23 cellular contexts compared by ENCODE assay signal in the genomic region with DNA sequence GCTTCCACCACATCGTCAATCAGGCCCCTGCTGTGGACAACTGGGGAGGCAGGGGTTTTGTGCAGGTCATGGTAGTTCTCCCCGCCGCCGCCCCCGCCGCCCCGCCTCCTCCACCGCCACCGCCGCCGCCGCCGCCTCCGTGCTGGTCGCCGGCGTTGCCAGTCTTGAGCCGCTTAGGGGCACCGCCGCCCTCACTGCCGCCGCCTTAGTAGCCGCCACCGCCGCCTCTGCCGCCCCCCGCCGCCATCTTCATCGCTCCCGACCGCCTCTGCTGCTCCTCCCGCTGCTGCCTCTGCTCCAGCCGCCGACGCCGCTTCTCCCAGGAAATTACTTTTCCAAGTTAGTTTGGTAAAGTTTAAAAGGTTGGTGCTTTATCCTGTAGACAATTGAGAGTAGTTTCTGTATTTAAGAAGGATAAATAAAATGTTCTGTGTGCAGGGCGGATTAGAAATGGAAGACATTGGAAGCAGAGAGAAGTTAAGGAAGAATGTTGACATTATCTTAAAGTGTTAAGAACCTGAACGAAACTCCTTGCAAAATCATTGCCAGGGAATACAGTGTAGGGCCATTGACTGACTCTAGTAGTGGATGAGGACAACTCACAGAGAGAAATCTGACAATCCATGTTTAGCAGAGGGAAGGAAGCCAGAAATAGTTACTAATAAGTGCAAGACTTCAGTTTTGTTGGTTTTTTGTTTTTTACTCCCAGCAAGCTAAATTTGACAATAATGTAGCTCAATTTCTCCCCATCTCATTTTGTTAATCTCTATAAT. TPM values are rescaled to one million over a fixed set of nuclear protein-coding genes. Genes with fewer than 3 reads are reported as not detected.
DNase-seq lines count a peak whose midpoint lies in the region; ATAC-seq, FAIRE-seq and TF ChIP-seq lines count a peak whose summit lies in the region.
"Had no signal": no experiment of that assay in that cellular context is flagged by ENCODE, and none has a peak within 500 bp of the region (broad histone marks: within the 10 kb centered on the region; RNA-seq: fewer than 3 reads in every experiment).

No MANE protein-coding gene starts in this region.

- peaks cover 0 to 2% (median 0%) of the 10 kb centered on the region in 4 experiments; a peak in 2 of 7 replicates for H3K4me1 ChIP-seq in H1 (replicated peaks in 1 of 4; ENCODE audit: control insufficient read depth in 3 of 4, insufficient read depth in 4 of 4, low read length in 3 of 4)
- peaks cover 8% of the 10 kb centered on the region for H3K4me1 ChIP-seq in mesenchymal stem cell (ENCODE audit: control insufficient read depth, insufficient read depth, low read depth, low read length)

- no peak overlapping the region for H4K91ac ChIP-seq in H1 (replicated peaks; ENCODE audit: insufficient read length, low read length)
- no peak overlapping the region for H4K91ac ChIP-seq in mesenchymal stem cell (ENCODE audit: low read length)

- POLR2A ChIA-PET in WTC11 (lab: Charles Lee) (no interaction called here), H1 (lab: Charles Lee; ENCODE audit: partially characterized antibody) (no interaction called here)

- H3K27ac Mint-ChIP-seq in WTC11, result no peak overlapping the region
- H3K27ac Mint-ChIP-seq: B cell, brain, IgD-negative memory B cell had no signal

- CTCF ChIA-PET in WTC11 (lab: Charles Lee), result interaction anchor here (0.6 to 0.8 kb wide), 3 partner anchors 16 to 117 kb away, joined by 3 to 4 read pairs (median 3); no protein-coding TSS in a partner anchor
- CTCF ChIA-PET in H1 (lab: Charles Lee; ENCODE audit: partially characterized antibody), result no interaction called here

- H2AK5ac ChIP-seq in H1 (ENCODE audit: low read depth, low read length) (no peak overlapping the region), mesenchymal stem cell (ENCODE audit: low read length, severe bottlenecking) (no peak overlapping the region)

- peaks cover 6% of the 10 kb centered on the region; the same call in 1 of the 2 replicates for H3K4me1 Mint-ChIP-seq in WTC11
- H3K4me1 Mint-ChIP-seq: B cell, brain had no signal

- no peak overlapping the region for H2BK20ac ChIP-seq in H1 (ENCODE audit: low read length)

- H2BK12ac ChIP-seq in H1 (ENCODE audit: low read depth, low read length) (no peak overlapping the region), mesenchymal stem cell (ENCODE audit: low read length in 2 of 2) (no peak overlapping the region)

- H3K36me3 ChIP-seq in H1 (ENCODE audit: control insufficient read depth in 2 of 4, insufficient read depth in 4 of 4, low read length in 3 of 4), result no peaks in the 10 kb centered on the region
- H3K36me3 ChIP-seq in mesenchymal stem cell (ENCODE audit: control insufficient read depth in 1 of 2, insufficient read depth in 2 of 2, low read depth in 1 of 2, low read length in 2 of 2), result no peaks in the 10 kb centered on the region
- H3K36me3 ChIP-seq: gastroesophageal sphincter, vagina had no signal

- H3K36me3 Mint-ChIP-seq in WTC11, result no peaks in the 10 kb centered on the region
- H3K36me3 Mint-ChIP-seq: IgD-negative memory B cell had no signal

- H3K23ac ChIP-seq in H1 (ENCODE audit: insufficient read length) (no peak overlapping the region), mesenchymal stem cell (ENCODE audit: low read length in 2 of 2) (no peak overlapping the region)

- H2AFZ ChIP-seq in H1 (ENCODE audit: low read length) (peak overlapping the region; percentile 99), mesenchymal stem cell (ENCODE audit: low read depth, low read length) (no peak overlapping the region)
- H2AFZ ChIP-seq: GM23248 had no signal

- H4K8ac ChIP-seq in H1 (ENCODE audit: extremely low read depth, insufficient read depth, low read length) (peak overlapping the region; percentile 65; the same call in 1 of the 2 replicates), mesenchymal stem cell (ENCODE audit: low read length) (no peak overlapping the region)

- H3K14ac ChIP-seq in H1 (ENCODE audit: insufficient read length), result no peak overlapping the region
- no peak overlapping the region for H3K14ac ChIP-seq in mesenchymal stem cell (ENCODE audit: low read length in 2 of 2)

- DNase-seq in WTC11 (ENCODE audit: low spot score) (peak; percentile 38), H1 (ENCODE audit: low read depth in 1 of 2, low spot score in 2 of 2) (peak in 1 of 2 experiments; percentile 76), mesenchymal stem cell (peak; percentile 8), skeletal muscle cell (ENCODE audit: low read depth) (no peak), NK-92 (lab: John Stamatoyannopoulos, UW; ENCODE audit: unreplicated experiment) (no peak), NCI-H510A (lab: John Stamatoyannopoulos, UW) (no peak), NCI-H345 (lab: John Stamatoyannopoulos, UW) (no peak)
- DNase-seq: activated CD4-positive, alpha-beta T cell treated with anti-CD3 and anti-CD28 coated beads, Interleukin-2, amount 50 U/mL, for 1 hour; activated naive CD4-positive, alpha-beta T cell treated with Interleukin-2 at 50 U/mL for 16 hours; COR-L47; erythroblast; GM23248; mammary epithelial cell; NCI-H187 treated with DMSO at 0.1 percent for 48 hours; NCI-H226; RPMI8226; stimulated activated CD4-positive, alpha-beta T cell treated with anti-CD3 and anti-CD28 coated beads, Interleukin-2, amount 100 ng/mL, for 48 hours; SW 1271 had no signal

- H2BK5ac ChIP-seq in H1 (ENCODE audit: low read depth, low read length) (no peak overlapping the region), mesenchymal stem cell (ENCODE audit: low read depth, low read length, poor library complexity, severe bottlenecking) (no peak overlapping the region)

- H3K79me1 ChIP-seq in H1 (ENCODE audit: low read depth, low read length) (no peaks in the 10 kb centered on the region), mesenchymal stem cell (replicated peaks; ENCODE audit: low read length, poor library complexity, severe bottlenecking) (no peaks in the 10 kb centered on the region)

- H4K20me1 ChIP-seq in H1 (replicated peaks in 1 of 2; ENCODE audit: control insufficient read depth in 1 of 2, insufficient read depth in 2 of 2, low read length in 2 of 2), result peaks cover 0 to 3% of the 10 kb centered on the region in 2 experiments

- no peak for TF ChIP-seq RAD21 in H1 (IDR thresholded peaks at IDR 0.05 in 1 of 2, conservative IDR thresholded peaks at IDR 0.05 in 1 of 2; ENCODE audit: low read depth in 2 of 2, low read length in 2 of 2)

- H3K27me3 Mint-ChIP-seq in WTC11 (ENCODE audit: low read depth), result peaks cover 57% of the 10 kb centered on the region

- TF ChIP-seq EP300 in H1 (IDR thresholded peaks at IDR 0.05; ENCODE audit: borderline replicate concordance in 1 of 2, low read depth in 2 of 2, low read length in 2 of 2), result no peak

- no peaks in the 10 kb centered on the region for H3K79me2 ChIP-seq in H1 (ENCODE audit: control insufficient read depth in 1 of 2, insufficient read depth in 2 of 2, low read length in 2 of 2)

- 9% methylated on average over 19 of the region's 38 CpGs; no CpG with 5 or more reads in 1 of the 2 experiments for WGBS in H1 (ENCODE audit: extremely low coverage in 1 of 2, insufficient coverage in 1 of 2, insufficient read length in 1 of 2, insufficient replicate concordance in 2 of 2, low coverage in 1 of 2, low lambda C conversion rate in 2 of 2, missing lambda C conversion rate in 1 of 2), 2 experiments
- 5% methylated on average over 22 of the region's 38 CpGs for WGBS in mesenchymal stem cell

- H3K9ac ChIP-seq in H1 (replicated peaks in 1 of 4; ENCODE audit: extremely low read depth in 1 of 4, low read depth in 3 of 4, low read length in 3 of 4) (peak overlapping the region in 1 of 4 experiments; percentile 44; a peak in 1 of 7 replicates), mesenchymal stem cell (ENCODE audit: low read length) (no peak overlapping the region)
- H3K9ac ChIP-seq: GM23248 had no signal

- H3K4me3 ChIP-seq in H1 (ENCODE audit: extremely low read depth in 1 of 4, insufficient read depth in 2 of 4, low read depth in 3 of 4, low read length in 4 of 4) (peak overlapping the region; percentile 36 to 66 (median 40)), mesenchymal stem cell (ENCODE audit: insufficient read depth in 1 of 2, low read depth in 1 of 2, low read length in 2 of 2) (peak overlapping the region in 1 of 2 experiments; percentile 51), skeletal muscle cell (ENCODE audit: low read depth, low read length) (peak overlapping the region; percentile 24)
- H3K4me3 ChIP-seq: gastroesophageal sphincter, GM23248, vagina had no signal

- H3K27me3 ChIP-seq in H1 (replicated peaks in 1 of 4; ENCODE audit: control insufficient read depth in 3 of 4, extremely low read depth in 1 of 4, insufficient read depth in 3 of 4, low read length in 3 of 4) (peaks cover 19 to 40% (median 32%) of the 10 kb centered on the region in 4 experiments), mesenchymal stem cell (ENCODE audit: control insufficient read depth in 1 of 2, insufficient read depth in 1 of 2, low read length in 2 of 2) (peaks cover 37 to 56% of the 10 kb centered on the region in 2 experiments)
- H3K27me3 ChIP-seq: vagina had no signal

- H4K5ac ChIP-seq in H1 (ENCODE audit: insufficient read length, low read depth, low read length), result no peak overlapping the region

- H3K18ac ChIP-seq in H1 (ENCODE audit: extremely low read depth, low read length) (no peak overlapping the region), mesenchymal stem cell (ENCODE audit: low read depth in 1 of 2, low read length in 2 of 2) (no peak overlapping the region)

- H3K9me3 ChIP-seq in H1 (ENCODE audit: insufficient read depth in 2 of 2, low read depth in 1 of 2, low read length in 1 of 2) (peaks cover 0 to 7% of the 10 kb centered on the region in 2 experiments; a peak in 1 of 4 replicates), mesenchymal stem cell (ENCODE audit: control insufficient read depth, low read length) (peaks cover 6% of the 10 kb centered on the region)
- H3K9me3 ChIP-seq: vagina had no signal

- H3K27ac ChIP-seq in H1 (ENCODE audit: low read depth, low read length) (no peak overlapping the region), mesenchymal stem cell (ENCODE audit: low read length, poor library complexity, severe bottlenecking) (no peak overlapping the region)
- H3K27ac ChIP-seq: gastroesophageal sphincter, GM23248, vagina had no signal

- no peak overlapping the region for H3K56ac ChIP-seq in H1 (replicated peaks; ENCODE audit: insufficient read length, low read depth, low read length)

- H2BK15ac ChIP-seq in H1 (ENCODE audit: low read length) (no peak overlapping the region), mesenchymal stem cell (ENCODE audit: low read depth, poor library complexity, severe bottlenecking) (no peak overlapping the region)

- H3K4ac ChIP-seq in H1 (replicated peaks; ENCODE audit: insufficient read length, low read depth, low read length) (no peak overlapping the region), mesenchymal stem cell (ENCODE audit: low read depth in 1 of 2, low read length in 2 of 2) (no peak overlapping the region)

- peak; percentile 55 for ATAC-seq in WTC11
- ATAC-seq: gastroesophageal sphincter had no signal

- no peaks in the 10 kb centered on the region; the same call in 1 of the 2 replicates for H3K9me3 Mint-ChIP-seq in WTC11

- FAIRE-seq in H1 (lab: Jason Lieb, UNC), result no peak

- peaks cover 7% of the 10 kb centered on the region for H3K23me2 ChIP-seq in H1 (ENCODE audit: low read depth, low read length)

- TF ChIP-seq POLR2A in H1 (IDR thresholded peaks at IDR 0.05; ENCODE audit: control extremely low read depth in 1 of 2, low read depth in 2 of 2, low read length in 2 of 2), result no peak

- H2BK120ac ChIP-seq in H1 (replicated peaks; ENCODE audit: low read depth, low read length) (no peak overlapping the region), mesenchymal stem cell (ENCODE audit: low read depth, low read length) (no peak overlapping the region)

- H3K4me2 ChIP-seq in H1 (ENCODE audit: insufficient read depth in 1 of 2, low read depth in 2 of 2, low read length in 2 of 2) (peak overlapping the region; percentile 57 to 70), mesenchymal stem cell (ENCODE audit: low read length, poor library complexity, severe bottlenecking) (peak overlapping the region; percentile 65)

- H3K4me3 Mint-ChIP-seq in WTC11, result peak overlapping the region; percentile 71
- H3K4me3 Mint-ChIP-seq: B cell, IgD-negative memory B cell had no signal

- TF ChIP-seq CTCF in WTC11 (IDR thresholded peaks at IDR 0.05) (no peak), H1 (IDR thresholded peaks at IDR 0.05; ENCODE audit: control extremely low read depth in 1 of 3, insufficient read depth in 1 of 3, low read depth in 1 of 3, low read length in 3 of 3) (no peak)

RNA-seq across cellular contexts. Expression of gene GOLGA8A, which starts 53.0 kb away (rescaled TPM):
- 37.2 to 41.3 TPM (median 39.8 TPM) in 3 replicates for total RNA-seq in WTC11 (2021)
- 19.8 and 20.0 TPM in 2 replicates for total RNA-seq in H1 (2021; fragmentation: NEBNext Ultra II Directional; extraction: Animal tissue kit (Norgen Biotek cat#: 25700))
- polyA plus RNA-seq in H1 (2011; rRNA removed), result 5.4 and 5.5 TPM in 2 replicates
- polyA plus RNA-seq in H1 (2011; cell fraction: cytosol; rRNA removed), result 12.0 TPM
- polyA plus RNA-seq in H1 (2011; cell fraction: nucleus; rRNA removed), result 28.8 TPM
- 17.7 to 23.0 TPM (median 20.3 TPM) in 4 replicates for polyA plus RNA-seq in H1 (2012, experiment 1 of 2)
- polyA plus RNA-seq in H1 (2012, experiment 2 of 2), result 2.5 TPM
- polyA plus RNA-seq in H1 (2013, experiment 1 of 2), result 14.2 TPM
- polyA plus RNA-seq in H1 (2013, experiment 2 of 2), result 11.3 TPM
- polyA minus RNA-seq in H1 (2011; rRNA and poly(A)+ RNA removed), result 4.7 and 6.3 TPM in 2 replicates
- polyA minus RNA-seq in H1 (2011; cell fraction: cytosol; rRNA and poly(A)+ RNA removed), result 4.5 TPM
- polyA minus RNA-seq in H1 (2011; cell fraction: nucleus; rRNA and poly(A)+ RNA removed), result 8.9 TPM
- polyA plus RNA-seq in mesenchymal stem cell (2013, experiment 1 of 2), result 14.5 TPM
- 12.9 TPM for polyA plus RNA-seq in mesenchymal stem cell (2013, experiment 2 of 2)

Comparison
In these comparisons a context has a peak if more than half of its experiments do, and no peak if none do; other contexts are left out.
1. DNase-seq: peak in WTC11 (single experiment) and mesenchymal stem cell (single experiment); none in skeletal muscle cell (single experiment), NK-92 (single experiment), NCI-H510A (single experiment) and NCI-H345 (single experiment).